19 cellular contexts compared by ENCODE assay signal in the genomic region with DNA sequence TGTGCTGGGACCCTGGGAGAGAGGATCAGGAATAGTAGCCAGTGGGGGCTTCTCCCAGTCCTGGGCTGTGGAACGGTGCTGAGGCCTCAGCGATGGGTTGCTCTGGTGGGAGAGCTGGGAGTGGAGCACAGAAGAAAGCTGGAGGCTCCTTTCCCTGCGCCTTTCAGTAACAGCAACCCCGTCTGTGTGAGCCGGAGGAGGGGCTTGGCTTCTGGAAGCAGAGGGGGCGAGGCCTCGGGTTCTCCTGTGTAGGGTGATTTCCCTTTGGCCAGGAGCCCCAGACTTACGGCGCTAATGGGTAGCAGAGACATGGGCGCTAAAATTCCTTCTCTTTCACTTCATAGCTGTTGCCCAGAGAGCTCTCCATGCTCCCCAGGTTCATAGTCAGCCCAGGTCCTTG. TPM values are rescaled to one million over a fixed set of nuclear protein-coding genes. Genes with fewer than 3 reads are reported as not detected.
DNase-seq lines count a peak whose midpoint lies in the region; TF ChIP-seq lines count a peak whose summit lies in the region.
"Had no signal": no experiment of that assay in that cellular context is flagged by ENCODE, and none has a peak within 500 bp of the region (broad histone marks: within the 10 kb centered on the region; RNA-seq: fewer than 3 reads in every experiment).

No MANE protein-coding gene starts in this region.

- no peak overlapping the region for H3K4me3 ChIP-seq in esophagus (ENCODE audit: low read depth in 1 of 2, low read length in 2 of 2)
- H3K4me3 ChIP-seq: HAP-1, hepatocyte had no signal

- DNase-seq in H9 (peak; percentile 51), iPS-NIHi7 (ENCODE audit: extremely low spot score) (peak; percentile 50), substantia nigra (lab: John Stamatoyannopoulos, UW) (peak in 14 of 49 donors; percentile 17 to 48 (median 32)), ecto neural progenitor cell (ENCODE audit: low spot score) (no peak), activated T-cell treated with anti-CD3 and anti-CD28 coated beads for 4 hours (no peak), epidermal melanocyte (ENCODE audit: insufficient read length, low spot score) (no peak), occipital lobe (lab: John Stamatoyannopoulos, UW) (no peak)
- DNase-seq: activated CD4-positive, alpha-beta T cell treated with anti-CD3 and anti-CD28 coated beads, Interleukin-2, amount 50 U/mL, for 4 hours; activated naive CD8-positive, alpha-beta T cell treated with anti-CD3 and anti-CD28 coated beads, Interleukin-2, amount 50 U/mL, for 24 hours; activated T-cell treated with anti-CD3 and anti-CD28 coated beads, Interleukin-2, amount 50 U/mL, for 24 hours; NCI-H1092 treated with DMSO at 0.1 percent for 48 hours; NCI-H2171; NCI-H82; stimulated activated CD4-positive, alpha-beta T cell treated with anti-CD3 and anti-CD28 coated beads, Interleukin-12 subunit alpha, Interleukin-12 subunit beta, amount 100 ng/mL, for 4 hours; stimulated activated naive CD4-positive, alpha-beta T cell had no signal

- no peaks in the 10 kb centered on the region for H3K9me3 Mint-ChIP-seq in H9
- H3K9me3 Mint-ChIP-seq: activated naive CD8-positive, alpha-beta T cell treated with anti-CD3 and anti-CD28 coated beads, Interleukin-2, amount 50 U/mL, for 24 hours; activated T-cell treated with anti-CD3 and anti-CD28 coated beads, Interleukin-2, amount 50 U/mL, for 24 hours had no signal

- H2BK20ac ChIP-seq in H9 (ENCODE audit: low read depth, low read length, poor library complexity, severe bottlenecking): no peak overlapping the region

- no peak overlapping the region for H3K14ac ChIP-seq in H9 (ENCODE audit: insufficient read depth, low read length)

- TF ChIP-seq CTCF in H9 (conservative IDR thresholded peaks at IDR 0.05): no peak

- no peak overlapping the region for H2BK120ac ChIP-seq in H9 (ENCODE audit: low read depth, low read length, poor library complexity, severe bottlenecking)

- H2AK5ac ChIP-seq in H9 (ENCODE audit: insufficient read length, low read length): no peak overlapping the region

- H3K4me3 Mint-ChIP-seq in H9: no peak overlapping the region
- H3K4me3 Mint-ChIP-seq: activated naive CD8-positive, alpha-beta T cell treated with anti-CD3 and anti-CD28 coated beads, Interleukin-2, amount 50 U/mL, for 24 hours; activated T-cell treated with anti-CD3 and anti-CD28 coated beads, Interleukin-2, amount 50 U/mL, for 24 hours had no signal

- no peaks in the 10 kb centered on the region for H3K23me2 ChIP-seq in H9 (ENCODE audit: insufficient read length, low read depth, low read length, poor library complexity, severe bottlenecking)

- no peak overlapping the region for H4K5ac ChIP-seq in H9 (ENCODE audit: insufficient read length, low read depth, low read length)

- no peak overlapping the region for H3K9ac ChIP-seq in H9 (ENCODE audit: extremely low read depth, insufficient read length, low read length)

- H3K4ac ChIP-seq in H9 (ENCODE audit: low read depth, low read length): no peak overlapping the region

- H3K56ac ChIP-seq in H9 (ENCODE audit: insufficient read length, low read depth, low read length): no peak overlapping the region

- H2BK5ac ChIP-seq in H9 (ENCODE audit: insufficient read length, low read length): no peak overlapping the region

- no peaks in the 10 kb centered on the region for H3K4me1 ChIP-seq in H9 (ENCODE audit: insufficient read depth, low read length)
- H3K4me1 ChIP-seq in esophagus (ENCODE audit: control insufficient read depth in 2 of 2, insufficient read depth in 2 of 2, low read length in 1 of 2): peaks cover 0 to 3% of the 10 kb centered on the region in 2 donors
- H3K4me1 ChIP-seq: HAP-1 had no signal

- no peak overlapping the region for H4K91ac ChIP-seq in H9 (ENCODE audit: insufficient read length, low read depth, low read length)

- H3K9me3 ChIP-seq in H9 (ENCODE audit: control insufficient read depth, low read depth, low read length) (no peaks in the 10 kb centered on the region), esophagus (ENCODE audit: control insufficient read depth in 2 of 2, insufficient read depth in 1 of 2, low read depth in 1 of 2, low read length in 1 of 2) (no peaks in the 10 kb centered on the region)
- H3K9me3 ChIP-seq: HAP-1 had no signal

- no peaks in the 10 kb centered on the region for H3K36me3 ChIP-seq in esophagus (ENCODE audit: control insufficient read depth in 2 of 2, insufficient read depth in 2 of 2, low read length in 1 of 2)
- H3K36me3 ChIP-seq: HAP-1 had no signal

- H3K27me3 Mint-ChIP-seq in H9 (ENCODE audit: low read depth): peaks cover 2% of the 10 kb centered on the region

- H3K79me1 ChIP-seq in H9 (ENCODE audit: insufficient read depth, low read depth, low read length, poor library complexity, severe bottlenecking): no peaks in the 10 kb centered on the region

- H4K20me1 ChIP-seq in H9 (ENCODE audit: control insufficient read depth, insufficient read depth, insufficient read length): no peaks in the 10 kb centered on the region

- no CpG with 5 or more reads among the region's 10 CpGs for WGBS in H9 (ENCODE audit: extremely low coverage, insufficient read length, low lambda C conversion rate)
- 53 to 55% methylated on average over 10 of the region's 10 CpGs for WGBS in esophagus, 2 donors

- no peak overlapping the region for H3K23ac ChIP-seq in H9 (ENCODE audit: insufficient read length, low read depth, low read length)

- H3K79me2 ChIP-seq in H9 (ENCODE audit: insufficient read depth, low read length): no peaks in the 10 kb centered on the region
- H3K79me2 ChIP-seq: hepatocyte had no signal

- H3K4me1 Mint-ChIP-seq in H9: peaks cover 5 to 8% of the 10 kb centered on the region in 2 experiments; a peak in 3 of 4 replicates
- H3K4me1 Mint-ChIP-seq: activated naive CD8-positive, alpha-beta T cell treated with anti-CD3 and anti-CD28 coated beads, Interleukin-2, amount 50 U/mL, for 24 hours had no signal

- no peaks in the 10 kb centered on the region for H3K27me3 ChIP-seq in H9 (ENCODE audit: insufficient read depth, low read length)
- H3K27me3 ChIP-seq in esophagus (ENCODE audit: control insufficient read depth in 1 of 2, insufficient read depth in 2 of 2, low read length in 2 of 2): no peaks in the 10 kb centered on the region
- H3K27me3 ChIP-seq: hepatocyte had no signal

- no peak overlapping the region for H3K27ac Mint-ChIP-seq in H9
- H3K27ac Mint-ChIP-seq: activated naive CD8-positive, alpha-beta T cell treated with anti-CD3 and anti-CD28 coated beads, Interleukin-2, amount 50 U/mL, for 24 hours; activated T-cell treated with anti-CD3 and anti-CD28 coated beads, Interleukin-2, amount 50 U/mL, for 24 hours had no signal

- no peak overlapping the region for H2BK12ac ChIP-seq in H9 (ENCODE audit: insufficient read length, low read depth, low read length)

- no peak overlapping the region for H3T11ph ChIP-seq in H9 (ENCODE audit: low read length)

- no peak overlapping the region for H2BK15ac ChIP-seq in H9 (ENCODE audit: low read depth, low read length)

- H3K4me2 ChIP-seq in H9 (ENCODE audit: insufficient read depth, insufficient read length, low read length): no peak overlapping the region
- H3K4me2 ChIP-seq: hepatocyte had no signal

- no peak overlapping the region for H4K8ac ChIP-seq in H9 (replicated peaks; ENCODE audit: insufficient read length, low read depth, low read length)

- H3K18ac ChIP-seq in H9 (ENCODE audit: insufficient read length, low read depth, low read length): no peak overlapping the region

- no peaks in the 10 kb centered on the region for H3K36me3 Mint-ChIP-seq in H9 (ENCODE audit: insufficient read depth in 1 of 3, low read depth in 3 of 3)

- H3K27ac ChIP-seq in H9 (ENCODE audit: insufficient read length, low read depth, low read length) (no peak overlapping the region), esophagus (ENCODE audit: low read depth in 2 of 2, low read length in 1 of 2) (peak overlapping the region; percentile 10 to 14), substantia nigra (ENCODE audit: low read depth, low read length, poor library complexity, severe bottlenecking) (peak overlapping the region; percentile 67)
- H3K27ac ChIP-seq: epithelial cell of prostate, hepatocyte had no signal

- H2AFZ ChIP-seq in H9 (ENCODE audit: low read length): no peak overlapping the region
- H2AFZ ChIP-seq: hepatocyte had no signal

RNA-seq across cellular contexts. Expression of a gene that starts 55.0 kb away (rescaled TPM):
- total RNA-seq in H9 (2021): 1.0 and 1.1 TPM in 2 replicates
- 10 to 100 TPM; 10.7 to 11.3 TPM for polyA plus RNA-seq in esophagus
- total RNA-seq in occipital lobe: 14.0 TPM

Comparison
In these comparisons a context has a peak if more than half of its experiments do, and no peak if none do; other contexts are left out.
1. DNase-seq: peak in H9 (single experiment) and iPS-NIHi7 (single experiment); none in ecto neural progenitor cell (single experiment), activated T-cell treated with anti-CD3 and anti-CD28 coated beads for 4 hours (single experiment), epidermal melanocyte (single experiment) and occipital lobe (single experiment).